Comparison of ENCODE assay signal across 8 cellular contexts in the genomic region with DNA sequence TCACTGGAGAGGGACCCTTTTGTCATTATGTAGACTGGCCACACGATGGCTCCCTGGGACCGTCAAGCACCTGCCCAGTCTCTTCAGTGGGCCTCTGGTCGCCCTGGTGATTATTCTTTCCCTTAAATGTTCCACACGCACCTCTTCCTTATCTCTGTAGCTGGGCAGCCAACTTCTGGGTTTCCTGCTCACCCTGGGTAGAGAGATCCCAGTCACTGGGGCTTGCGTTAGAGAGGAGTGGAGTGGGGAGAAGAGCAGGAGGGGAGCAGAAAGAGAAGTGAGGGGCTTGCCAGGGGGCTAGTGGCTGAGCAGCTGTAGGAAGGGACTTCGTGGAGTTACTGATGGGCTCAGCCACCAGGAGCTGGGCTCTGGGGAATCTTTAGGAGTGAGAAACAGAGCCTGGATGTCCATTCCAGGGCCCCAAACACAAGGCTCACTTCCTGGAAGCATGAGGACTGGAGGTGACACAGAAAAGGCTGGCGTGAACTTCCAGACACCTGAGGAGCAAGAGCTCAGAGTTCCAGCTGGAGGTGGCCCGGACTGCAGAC.
A peak's percentile ranks its signal among the peaks of the same experiment; 100 is the strongest.
DNase-seq lines count a peak whose midpoint lies in the region; ATAC-seq and TF ChIP-seq lines count a peak whose summit lies in the region.

No MANE protein-coding gene starts in this region.

- no peaks in the 10 kb centered on the region for H3K9me2 ChIP-seq in PC-9 (ENCODE audit: insufficient read depth)

- POLR2A ChIA-PET in IMR-90 (lab: Charles Lee; ENCODE audit: unreplicated experiment) (no interaction called here), PC-9 (lab: Charles Lee; ENCODE audit: unreplicated experiment) (no interaction called here)

- no peak overlapping the region for H2AK5ac ChIP-seq in IMR-90 (ENCODE audit: low read depth, low read length)

- H3K23ac ChIP-seq in IMR-90 (ENCODE audit: low read depth, low read length): no peak overlapping the region

- BruUV-seq in IMR-90 (replicated peaks; lab: Mats Ljungman, UMichigan) (no TSS peak), PC-9 (replicated peaks; lab: Mats Ljungman, UMichigan) (no TSS peak)

- no peak overlapping the region for H2BK15ac ChIP-seq in IMR-90 (ENCODE audit: low read depth, low read length)

- no peaks in the 10 kb centered on the region for H3K36me3 ChIP-seq in IMR-90 (ENCODE audit: control insufficient read depth, insufficient read depth, low read length)
- H3K36me3 ChIP-seq in PC-9 (ENCODE audit: low read depth): no peaks in the 10 kb centered on the region
- H3K36me3 ChIP-seq in mucosa of stomach (ENCODE audit: control insufficient read depth, insufficient read depth, low read length): no peaks in the 10 kb centered on the region

- H3F3A ChIP-seq in PC-9 (ENCODE audit: insufficient read depth, low read depth): no peaks in the 10 kb centered on the region; the same call in 1 of the 2 replicates

- H4K8ac ChIP-seq in IMR-90 (ENCODE audit: low read depth in 2 of 2, low read length in 2 of 2): no peak overlapping the region

- in situ Hi-C loops in IMR-90 (cut with MboI; ENCODE audit: low sequenced_read_pairs): no loop called here

- TF ChIP-seq CTCF in IMR-90 (conservative IDR thresholded peaks at IDR 0.05; ENCODE audit: low read depth, low read length) (peak; percentile 52), PC-9 (conservative IDR thresholded peaks at IDR 0.05) (peak; percentile 82), epithelial cell of proximal tubule (conservative IDR thresholded peaks at IDR 0.05; ENCODE audit: low read depth, low read length) (peak; percentile 70)

- H3K4me3 ChIP-seq in IMR-90 (ENCODE audit: insufficient read depth, low read depth, low read length) (no peak overlapping the region), PC-9 (no peak overlapping the region), epithelial cell of proximal tubule (ENCODE audit: low read depth, low read length) (no peak overlapping the region), mucosa of stomach (ENCODE audit: low read length) (no peak overlapping the region)

- H4K91ac ChIP-seq in IMR-90 (ENCODE audit: insufficient read depth, low read depth, low read length): no peak overlapping the region

- no peak overlapping the region for H2BK120ac ChIP-seq in IMR-90 (ENCODE audit: low read depth, low read length)

- TF ChIP-seq POLR2A in IMR-90 (IDR thresholded peaks at IDR 0.05; ENCODE audit: low read depth, low read length): no peak

- H2AFZ ChIP-seq in IMR-90 (replicated peaks; ENCODE audit: low read length, poor library complexity) (peak overlapping the region; percentile 14), PC-9 (no peak overlapping the region)

- H4K20me1 ChIP-seq in IMR-90 (ENCODE audit: insufficient read depth, low read length): no peaks in the 10 kb centered on the region
- H4K20me1 ChIP-seq in PC-9 (ENCODE audit: insufficient read depth): no peaks in the 10 kb centered on the region

- DNase-seq in SKM-1 (lab: John Stamatoyannopoulos, UW; ENCODE audit: unreplicated experiment) (peak; percentile 4), SKM-1 treated with dmso at 0.1 percent for 144 hours (lab: John Stamatoyannopoulos, UW; ENCODE audit: unreplicated experiment) (no peak), IMR-90 (peak; percentile 28), PC-9 (peak in 1 of 2 experiments; percentile 43), epithelial cell of proximal tubule (ENCODE audit: low read depth) (no peak), dedifferentiated amniotic fluid mesenchymal stem cell (ENCODE audit: extremely low spot score) (no peak)

- no peak overlapping the region for H3K56ac ChIP-seq in IMR-90 (ENCODE audit: extremely low read depth, insufficient read depth, low read length)

- H3K27me3 ChIP-seq in IMR-90 (ENCODE audit: control insufficient read depth, insufficient read depth, low read length): peaks cover 8% of the 10 kb centered on the region
- peaks cover 18% of the 10 kb centered on the region for H3K27me3 ChIP-seq in PC-9 (ENCODE audit: insufficient read depth, low read depth)
- H3K27me3 ChIP-seq in mucosa of stomach (ENCODE audit: control insufficient read depth, insufficient read depth, low read length): peaks cover 8% of the 10 kb centered on the region

- H3K4me2 ChIP-seq in IMR-90 (ENCODE audit: low read depth, low read length): no peak overlapping the region
- no peak overlapping the region for H3K4me2 ChIP-seq in PC-9

- H3K9ac ChIP-seq in IMR-90 (ENCODE audit: low read depth, low read length) (no peak overlapping the region), mucosa of stomach (ENCODE audit: low read length) (peak overlapping the region; percentile 47)

- no peaks in the 10 kb centered on the region for H3K79me1 ChIP-seq in IMR-90 (ENCODE audit: low read depth in 1 of 2, low read length in 2 of 2)

- no peak overlapping the region for H3K18ac ChIP-seq in IMR-90 (ENCODE audit: low read depth, low read length)

- CTCF ChIA-PET in IMR-90 (lab: Yijun Ruan, JAX) (interaction anchor here (0.9 kb wide), 1 partner anchor 1851 kb away, joined by 3 read pairs; no protein-coding TSS in a partner anchor), PC-9 (lab: Charles Lee) (interaction anchor here (0.8 kb wide), 1 partner anchor 1851 kb away, joined by 6 read pairs; no protein-coding TSS in a partner anchor)

- H2BK20ac ChIP-seq in IMR-90 (ENCODE audit: low read depth, low read length): no peak overlapping the region

- no peak overlapping the region for H4K5ac ChIP-seq in IMR-90 (ENCODE audit: low read depth, low read length)

- intact Hi-C loops in IMR-90 (cut with micrococcal nuclease) (loop anchor here (5.0 to 10.0 kb wide), 3 partner anchors 760 to 1850 kb away; no protein-coding TSS in a partner anchor), PC-9 (cut with micrococcal nuclease; ENCODE audit: unreplicated experiment) (loop anchor here (2.0 to 5.0 kb wide), 2 partner anchors 150 to 1851 kb away; no protein-coding TSS in a partner anchor)

- no peaks in the 10 kb centered on the region for H3K9me1 ChIP-seq in IMR-90 (ENCODE audit: insufficient read depth, low read length)

- dilution Hi-C loops in IMR-90 (cut with HindIII; ENCODE audit: low sequenced_read_pairs, unreplicated experiment): no loop called here

- no peak overlapping the region for H3K14ac ChIP-seq in IMR-90 (replicated peaks; ENCODE audit: low read depth, low read length)

- H3K4me1 ChIP-seq in IMR-90 (ENCODE audit: control insufficient read depth, insufficient read depth, low read length) (no peaks in the 10 kb centered on the region), PC-9 (replicated peaks; ENCODE audit: insufficient read depth) (peaks cover 15% of the 10 kb centered on the region), mucosa of stomach (ENCODE audit: control insufficient read depth, insufficient read depth, low read length) (peaks cover 4% of the 10 kb centered on the region)

- H3K9me3 ChIP-seq in IMR-90 (ENCODE audit: control insufficient read depth, insufficient read depth, low read length) (no peaks in the 10 kb centered on the region), PC-9 (ENCODE audit: insufficient read depth, low read depth) (no peaks in the 10 kb centered on the region; the same call in 1 of the 2 replicates), mucosa of stomach (ENCODE audit: control insufficient read depth, low read length) (no peaks in the 10 kb centered on the region)

- peak; percentile 62 for TF ChIP-seq RAD21 in IMR-90 (IDR thresholded peaks at IDR 0.05; ENCODE audit: low read length)

- no peaks in the 10 kb centered on the region for H3K79me2 ChIP-seq in PC-9 (ENCODE audit: low read depth)

- no peak overlapping the region for H2BK5ac ChIP-seq in IMR-90 (ENCODE audit: low read depth, low read length, poor library complexity, severe bottlenecking)

- peak; percentile 96 for ATAC-seq in IMR-90 (ENCODE audit: low read depth)
- ATAC-seq in HG02642 (IDR thresholded peaks at IDR 0.05; ENCODE audit: poor library complexity, unreplicated experiment): no peak

- H3K27ac ChIP-seq in IMR-90 (ENCODE audit: insufficient read depth, low read length): no peak overlapping the region
- H3K27ac ChIP-seq in PC-9: no peak overlapping the region

- 67% methylated on average over 2 of the region's 8 CpGs; no CpG with 5 or more reads in 1 of the 2 experiments for WGBS in IMR-90 (ENCODE audit: extremely low coverage in 2 of 2, insufficient read length in 1 of 2), 2 experiments

- no peak overlapping the region for H2AK9ac ChIP-seq in IMR-90 (replicated peaks; ENCODE audit: low read depth, low read length, poor library complexity)

- no peak overlapping the region for H3K4ac ChIP-seq in IMR-90 (ENCODE audit: low read depth, low read length)

TF ChIP-seq in IMR-90, 13 proteins besides CTCF, POLR2A, EP300 and RAD21:
- TF ChIP-seq CEBPB (IDR thresholded peaks at IDR 0.05; ENCODE audit: low read depth, low read length) (no peak), RCOR1 (IDR thresholded peaks at IDR 0.05; ENCODE audit: insufficient replicate concordance, low read length) (no peak), SMC3 (IDR thresholded peaks at IDR 0.05; ENCODE audit: low read depth, low read length) (peak; percentile 36), NFE2L2 (IDR thresholded peaks at IDR 0.05; ENCODE audit: low read depth, low read length) (no peak)
- TF ChIP-seq, protein P1, sequence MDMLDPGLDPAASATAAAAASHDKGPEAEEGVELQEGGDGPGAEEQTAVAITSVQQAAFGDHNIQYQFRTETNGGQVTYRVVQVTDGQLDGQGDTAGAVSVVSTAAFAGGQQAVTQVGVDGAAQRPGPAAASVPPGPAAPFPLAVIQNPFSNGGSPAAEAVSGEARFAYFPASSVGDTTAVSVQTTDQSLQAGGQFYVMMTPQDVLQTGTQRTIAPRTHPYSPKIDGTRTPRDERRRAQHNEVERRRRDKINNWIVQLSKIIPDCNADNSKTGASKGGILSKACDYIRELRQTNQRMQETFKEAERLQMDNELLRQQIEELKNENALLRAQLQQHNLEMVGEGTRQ (IDR thresholded peaks at IDR 0.05; ENCODE audit: low read depth, low read length): no peak

Comparison
In these comparisons a context has a peak if more than half of its experiments do, and no peak if none do; other contexts are left out.
1. DNase-seq: peak in SKM-1 (single experiment) and IMR-90 (single experiment); none in SKM-1 treated with dmso at 0.1 percent for 144 hours (single experiment), epithelial cell of proximal tubule (single experiment) and dedifferentiated amniotic fluid mesenchymal stem cell (single experiment).
2. Peak in every context shown above with its lines, with median percentiles within 50 percentile points of each other: CTCF ChIP-seq.